ENCODE assay signal across 15 cellular contexts in the genomic region with DNA sequence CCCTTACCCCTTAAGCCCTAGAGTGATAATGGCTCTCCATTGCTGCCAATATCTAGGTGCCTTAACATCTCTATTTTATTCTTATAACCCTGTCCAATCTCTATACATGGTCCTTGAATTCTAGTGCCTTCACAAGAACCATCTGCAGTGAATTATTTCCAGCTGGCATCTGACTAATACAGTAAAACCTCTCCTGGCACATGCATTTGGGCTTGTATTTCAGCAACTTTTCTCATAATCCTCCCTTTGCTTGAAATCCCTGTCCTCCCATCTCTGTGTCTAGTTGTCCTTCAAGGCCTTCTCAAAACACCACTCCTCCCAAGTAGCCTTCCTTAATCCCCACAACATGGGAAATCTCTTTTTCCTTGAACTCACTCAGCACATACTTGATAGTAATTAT. TPM values are rescaled to one million over a fixed set of nuclear protein-coding genes. Genes with fewer than 3 reads are reported as not detected.
"Had no signal": no experiment of that assay in that cellular context is flagged by ENCODE, and none has a peak within 500 bp of the region (broad histone marks: within the 10 kb centered on the region; RNA-seq: fewer than 3 reads in every experiment).

No MANE protein-coding gene starts in this region.

- H3K4me1 ChIP-seq: gastrocnemius medialis, neural progenitor cell, parathyroid adenoma had no signal

- H3K4me2 ChIP-seq: hepatocyte, neural progenitor cell had no signal

- H3K27me3 ChIP-seq: hepatocyte, neural progenitor cell had no signal

- H3K27ac ChIP-seq: gastrocnemius medialis, hepatocyte, neural progenitor cell, parathyroid adenoma, thoracic aorta had no signal

- ATAC-seq: gastrocnemius medialis; stimulated activated naive CD8-positive, alpha-beta T cell treated with anti-CD3 and anti-CD28 coated beads, Interleukin-15, amount 100 ng/mL, for 72 hours had no signal

- H3K9me3 ChIP-seq: gastrocnemius medialis, thoracic aorta had no signal

- DNase-seq: activated CD4-positive, alpha-beta T cell treated with anti-CD3 and anti-CD28 coated beads, Interleukin-2, amount 50 U/mL, for 4 hours; activated naive CD4-positive, alpha-beta T cell treated with anti-CD3 and anti-CD28 coated beads, Interleukin-2, amount 50 U/mL, for 16 hours; activated T-cell treated with anti-CD3 and anti-CD28 coated beads, Interleukin-2, amount 50 U/mL, for 1 hour; endodermal cell; erythroblast; gastrocnemius medialis; retina; stimulated activated CD4-positive, alpha-beta T cell treated with anti-CD3 and anti-CD28 coated beads, Interleukin-15, amount 100 ng/mL, for 24 hours; stimulated activated CD4-positive, alpha-beta T cell treated with anti-CD3 and anti-CD28 coated beads, Interleukin-4, amount 100 ng/mL, for 4 hours; stimulated activated naive CD8-positive, alpha-beta T cell treated with anti-CD3 and anti-CD28 coated beads, Interleukin-15, amount 100 ng/mL, for 72 hours had no signal

- H3K79me2 ChIP-seq: hepatocyte, parathyroid adenoma had no signal

- H3K9ac ChIP-seq: neural progenitor cell, parathyroid adenoma had no signal

- H3K36me3 ChIP-seq: gastrocnemius medialis, neural progenitor cell, thoracic aorta had no signal

- H3K4me3 ChIP-seq: gastrocnemius medialis, hepatocyte, neural progenitor cell, thoracic aorta had no signal

- H2AFZ ChIP-seq: hepatocyte, neural progenitor cell, parathyroid adenoma had no signal

RNA-seq across cellular contexts. Expression of a gene that starts 14.2 kb away (rescaled TPM):
- total RNA-seq: T-helper 2 cell treated with Interferon-gamma antibody and Interleukin-4, amounts not matched to agents 100 ng/mL and 5 ng/mL, for 36 hours had no signal
